ENCODE assay signal across 14 cellular contexts in the genomic region with DNA sequence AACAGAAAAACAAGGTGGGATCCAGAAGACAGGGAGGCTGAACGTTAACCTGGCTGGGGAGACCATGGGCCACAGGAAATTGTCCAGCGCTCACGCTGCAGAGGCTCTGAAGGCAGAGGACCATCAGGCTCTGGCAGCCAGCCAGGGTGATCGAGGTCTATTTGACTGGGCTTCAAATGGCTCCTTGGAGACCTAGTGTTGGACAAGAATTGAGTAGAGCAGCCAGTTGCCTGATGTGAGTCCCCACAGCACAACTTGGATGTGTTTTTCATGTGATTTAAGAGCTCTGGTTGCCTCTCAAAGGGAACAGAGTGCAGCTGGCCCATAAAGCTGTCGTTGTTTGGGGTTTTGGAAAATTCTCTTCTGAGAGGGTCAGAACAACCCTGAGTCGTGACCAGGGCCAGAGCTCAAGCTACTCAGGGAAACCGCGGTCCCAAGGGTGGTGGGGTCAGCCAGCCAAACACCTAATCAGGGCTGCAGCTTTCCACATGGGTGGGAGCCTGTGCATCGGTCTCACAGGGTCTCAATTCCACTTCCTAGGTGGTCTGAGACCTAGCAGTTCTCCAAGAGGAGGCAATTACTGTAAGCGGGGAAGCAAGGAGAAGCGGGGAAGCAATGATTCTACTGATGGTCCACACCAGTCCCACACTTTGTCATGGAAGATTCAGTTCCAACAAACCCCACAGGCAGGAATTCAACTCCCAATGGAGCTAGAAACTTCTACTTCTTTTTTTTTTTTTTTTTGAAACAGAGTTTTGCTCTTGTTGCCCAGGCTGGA.
DNase-seq lines count a peak whose midpoint lies in the region; ATAC-seq and TF ChIP-seq lines count a peak whose summit lies in the region.
"Had no signal": no experiment of that assay in that cellular context is flagged by ENCODE, and none has a peak within 500 bp of the region (broad histone marks: within the 10 kb centered on the region; RNA-seq: fewer than 3 reads in every experiment).

No MANE protein-coding gene starts in this region.

- no peak overlapping the region for H2BK5ac ChIP-seq in neuronal stem cell (ENCODE audit: low read length)

- H3K27ac ChIP-seq in fibroblast of lung (ENCODE audit: insufficient read depth, low read length): peak overlapping the region; percentile 45
- H3K27ac ChIP-seq in neuronal stem cell (replicated peaks; ENCODE audit: low read length): no peak overlapping the region

- H3K23ac ChIP-seq in neuronal stem cell (ENCODE audit: low read depth, low read length, poor library complexity): no peak overlapping the region

- no CpG with 5 or more reads among the region's 11 CpGs for WGBS in neuronal stem cell (ENCODE audit: extremely low coverage in 2 of 2, insufficient read length in 2 of 2, insufficient replicate concordance in 1 of 2), 2 donors

- H2AFZ ChIP-seq in fibroblast of lung (ENCODE audit: low read length) (peak overlapping the region; percentile 69), neuronal stem cell (ENCODE audit: low read length) (peak overlapping the region; percentile 7)

- intact Hi-C loops in Right ventricle myocardium inferior (cut with DNase I): no loop called here
- intact Hi-C loops in cardiac septum (cut with DNase I): no loop called here

- H3K4me1 ChIP-seq in fibroblast of lung (ENCODE audit: control insufficient read depth, extremely low read depth, insufficient read depth, low read length) (peaks cover 23% of the 10 kb centered on the region), neuronal stem cell (ENCODE audit: control insufficient read depth in 2 of 2, insufficient read depth in 1 of 2, low read depth in 1 of 2, low read length in 2 of 2) (peaks cover 0 to 10% of the 10 kb centered on the region in 2 donors)

- no peak overlapping the region for H3K4me3 ChIP-seq in fibroblast of lung (replicated peaks in 1 of 4; ENCODE audit: control extremely low read depth in 1 of 4, insufficient read depth in 1 of 4, low read depth in 3 of 4, low read length in 4 of 4)
- H3K4me3 ChIP-seq in neuronal stem cell (ENCODE audit: low read length in 2 of 2): no peak overlapping the region

- H2BK15ac ChIP-seq in neuronal stem cell (ENCODE audit: low read length): no peak overlapping the region

- no peak overlapping the region for H3K18ac ChIP-seq in neuronal stem cell (ENCODE audit: low read length)

- H3K27me3 ChIP-seq in fibroblast of lung (ENCODE audit: control insufficient read depth, insufficient read depth, low read length) (no peaks in the 10 kb centered on the region), neuronal stem cell (ENCODE audit: control insufficient read depth in 3 of 3, insufficient read depth in 3 of 3, low read depth in 1 of 3, low read length in 3 of 3) (no peaks in the 10 kb centered on the region)

- ATAC-seq in Right ventricle myocardium inferior (peak; percentile 94), HG03135 (IDR thresholded peaks at IDR 0.05; ENCODE audit: unreplicated experiment) (no peak)
- ATAC-seq: activated T-cell treated with anti-CD3 and anti-CD28 coated beads, Interleukin-2, amount 50 U/mL, for 72 hours had no signal

- H4K20me1 ChIP-seq in fibroblast of lung (ENCODE audit: control insufficient read depth, extremely low read depth, insufficient read depth, low read length): no peaks in the 10 kb centered on the region

- H4K8ac ChIP-seq in neuronal stem cell (ENCODE audit: low read depth, low read length): no peak overlapping the region

- H3K36me3 ChIP-seq in fibroblast of lung (ENCODE audit: control insufficient read depth, insufficient read depth, low read length): no peaks in the 10 kb centered on the region
- H3K36me3 ChIP-seq in neuronal stem cell (replicated peaks in 1 of 2; ENCODE audit: control insufficient read depth in 2 of 2, insufficient read depth in 2 of 2, low read length in 2 of 2): no peaks in the 10 kb centered on the region

- H2BK120ac ChIP-seq in neuronal stem cell (ENCODE audit: low read depth, low read length): no peak overlapping the region

- no peak overlapping the region for H4K91ac ChIP-seq in neuronal stem cell (ENCODE audit: low read depth, low read length, poor library complexity)

- peak overlapping the region; percentile 39 for H3K14ac ChIP-seq in neuronal stem cell (ENCODE audit: low read length)

- DNase-seq in Right ventricle myocardium inferior (ENCODE audit: missing footprints): peak; percentile 84
- DNase-seq in cardiac septum (ENCODE audit: low spot score): no peak
- DNase-seq in fibroblast of lung (ENCODE audit: low read depth in 2 of 2): peak in 1 of 2 donors; percentile 36
- DNase-seq in neuronal stem cell (ENCODE audit: low spot score): no peak
- no peak for DNase-seq in SW 1271 (lab: John Stamatoyannopoulos, UW)
- DNase-seq in activated T-cell treated with anti-CD3 and anti-CD28 coated beads, Interleukin-2, amount 50 U/mL, for 1 hour: no peak
- DNase-seq in AG08396 (ENCODE audit: low spot score): no peak
- DNase-seq: activated T-cell treated with anti-CD3 and anti-CD28 coated beads, Interleukin-2, amount 50 U/mL, for 72 hours; GOT3; NCI-H2107; RPMI8226; stimulated activated CD4-positive, alpha-beta T cell treated with anti-CD3 and anti-CD28 coated beads, Interleukin-1b, Interleukin-23, amount 100 ng/mL, for 48 hours; stimulated activated naive CD4-positive, alpha-beta T cell treated with Interleukin-2 at 50 U/mL for 16 hours had no signal

- H2AK5ac ChIP-seq in neuronal stem cell (ENCODE audit: low read depth, low read length): peak overlapping the region; percentile 26

- peak overlapping the region; percentile 54 for H3K4me2 ChIP-seq in fibroblast of lung (ENCODE audit: extremely low read depth, insufficient read depth, low read length)
- H3K4me2 ChIP-seq in neuronal stem cell (ENCODE audit: insufficient read depth, low read length, poor library complexity, severe bottlenecking): no peak overlapping the region

- H3K9me3 ChIP-seq in fibroblast of lung (ENCODE audit: control insufficient read depth, insufficient read depth, low read depth, low read length) (no peaks in the 10 kb centered on the region), neuronal stem cell (replicated peaks in 1 of 2; ENCODE audit: control insufficient read depth in 2 of 2, insufficient read depth in 1 of 2, low read depth in 1 of 2, low read length in 2 of 2) (no peaks in the 10 kb centered on the region)

- no peak overlapping the region for H2BK12ac ChIP-seq in neuronal stem cell (ENCODE audit: low read length)

- H3K79me2 ChIP-seq in fibroblast of lung (ENCODE audit: control insufficient read depth, insufficient read depth, low read length): no peaks in the 10 kb centered on the region

- TF ChIP-seq CTCF in fibroblast of lung (conservative IDR thresholded peaks at IDR 0.05 in 1 of 2, IDR thresholded peaks at IDR 0.05 in 1 of 2; ENCODE audit: low read depth in 1 of 2, low read length in 2 of 2): no peak

- H3K9ac ChIP-seq in fibroblast of lung (ENCODE audit: insufficient read depth, low read length) (no peak overlapping the region), neuronal stem cell (ENCODE audit: low read depth, low read length, poor library complexity) (no peak overlapping the region)

- H3K79me1 ChIP-seq in neuronal stem cell (ENCODE audit: low read depth, low read length): no peaks in the 10 kb centered on the region

- no peak overlapping the region for H3K4ac ChIP-seq in neuronal stem cell (ENCODE audit: low read length)
